In genomic region chr1:77585610-77586314, GRCh38 we compare ENCODE assay signal across 1 cellular context.
TF ChIP-seq lines count a peak whose summit lies in the region.

No MANE protein-coding gene starts in this region.

TF ChIP-seq in K562, 482 proteins besides CTCF, POLR2A, EP300 and RAD21:
- TF ChIP-seq ZC3H8 (IDR thresholded peaks at IDR 0.05) (no peak), RFX1 (IDR thresholded peaks at IDR 0.05) (0 out of 2 replicates have a peak, but pooled peaks have one; percentile 9), BDP1 (IDR thresholded peaks at IDR 0.05; ENCODE audit: insufficient read depth, insufficient read length) (no peak), CREB3L1 (IDR thresholded peaks at IDR 0.05; ENCODE audit: borderline replicate concordance, low read depth) (no peak)
TF ChIP-seq in K562: peak in this region for 1.
